8 cellular contexts compared by ENCODE assay signal in the genomic region with DNA sequence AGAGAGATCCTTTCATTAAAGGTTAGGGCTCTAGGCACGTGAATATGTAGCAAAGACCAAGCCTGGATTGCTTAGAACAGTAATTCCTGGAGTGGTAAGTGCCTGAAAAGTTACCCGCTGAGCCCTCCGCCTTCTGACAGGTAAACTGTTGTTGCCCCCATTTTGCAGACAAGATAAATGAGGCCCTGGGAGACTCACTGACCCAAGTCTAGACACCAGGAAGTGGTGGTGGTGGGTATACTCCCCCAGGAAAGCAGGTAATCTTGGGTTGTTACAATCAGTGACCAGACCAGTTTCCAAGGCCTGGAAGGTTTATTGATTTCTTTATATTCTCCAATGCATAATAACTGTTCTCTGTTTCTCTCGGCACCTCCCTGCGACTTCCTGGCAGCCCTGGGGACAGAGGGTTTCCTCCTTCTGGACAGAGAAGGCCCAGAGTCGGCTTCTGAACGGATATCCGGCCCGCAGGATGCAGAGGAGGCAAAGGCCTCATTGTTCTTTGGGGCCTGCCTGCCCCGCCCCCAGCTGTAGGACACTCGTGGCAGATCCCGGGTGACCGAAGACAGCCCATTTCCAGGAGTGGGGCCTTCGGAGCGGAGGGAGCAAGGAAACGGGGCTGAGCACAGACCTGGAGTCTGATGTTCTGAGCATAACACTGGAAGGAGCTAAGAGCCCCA. TPM values are rescaled to one million over a fixed set of nuclear protein-coding genes. Genes with fewer than 3 reads are reported as not detected.
DNase-seq lines count a peak whose midpoint lies in the region; ATAC-seq and TF ChIP-seq lines count a peak whose summit lies in the region.

No MANE protein-coding gene starts in this region.

- intact Hi-C loops in Panc1 (cut with micrococcal nuclease; ENCODE audit: unreplicated experiment): loop anchor here (2.0 to 5.0 kb wide), 3 partner anchors 46 to 211 kb away; no protein-coding TSS in a partner anchor
- intact Hi-C loops in heart right ventricle (cut with DNase I): loop anchor here in 9 of 10 donors (1.0 to 10.0 kb wide), 11 partner anchors 46 to 239 kb away; no protein-coding TSS in a partner anchor
- intact Hi-C loops in posterior vena cava (cut with DNase I): loop anchor here in 1 of 2 donors (5.0 kb wide), 1 partner anchor 46 kb away; no protein-coding TSS in a partner anchor

- CTCF ChIA-PET in HEK293 (lab: Yijun Ruan, JAX): interaction anchor here (0.6 to 6.0 kb wide), 30 partner anchors 7 to 395 kb away, joined by 3 to 45 read pairs (median 4); no protein-coding TSS in a partner anchor
- CTCF ChIA-PET in Panc1 (lab: Charles Lee): interaction anchor here (0.6 to 1.4 kb wide), 9 partner anchors 36 to 284 kb away, joined by 3 to 20 read pairs (median 3); no protein-coding TSS in a partner anchor

- in situ Hi-C loops in G401 (cut with HindIII; ENCODE audit: low sequenced_read_pairs) (no loop called here), Panc1 (cut with HindIII; ENCODE audit: low pct_unique_long_range_greater_than_20kb, low sequenced_read_pairs) (no loop called here)

- H3K27ac Mint-ChIP-seq in activated naive CD4-positive, alpha-beta T cell treated with anti-CD3 and anti-CD28 coated beads, Interleukin-2, amount 50 U/mL, for 72 hours: peak overlapping the region; percentile 81 to 97

- no peaks in the 10 kb centered on the region for H3K27me3 ChIP-seq in Panc1 (ENCODE audit: control insufficient read depth, insufficient read depth, low read length)
- no peaks in the 10 kb centered on the region for H3K27me3 ChIP-seq in heart right ventricle

- TF ChIP-seq CTCF in HEK293 (tag by site-specific recombination; IDR thresholded peaks at IDR 0.05): no peak
- TF ChIP-seq CTCF in Panc1 (IDR thresholded peaks at IDR 0.05): no peak
- TF ChIP-seq CTCF in heart right ventricle (IDR thresholded peaks at IDR 0.05): no peak

- peaks cover 5% of the 10 kb centered on the region in 2 donors for H3K36me3 Mint-ChIP-seq in activated naive CD4-positive, alpha-beta T cell treated with anti-CD3 and anti-CD28 coated beads, Interleukin-2, amount 50 U/mL, for 72 hours

- H3K9me3 ChIP-seq in HEK293 (ENCODE audit: control insufficient read depth, insufficient read depth, low read depth, low read length): no peaks in the 10 kb centered on the region
- H3K9me3 ChIP-seq in Panc1 (ENCODE audit: control insufficient read depth, insufficient read depth, low read depth, low read length): no peaks in the 10 kb centered on the region
- H3K9me3 ChIP-seq in heart right ventricle: no peaks in the 10 kb centered on the region

- DNase-seq in G401 (ENCODE audit: low spot score) (peak; percentile 43), Panc1 (ENCODE audit: low read depth, low spot score) (no peak), heart right ventricle (peak; percentile 80 to 86), posterior vena cava (ENCODE audit: low spot score) (peak; percentile 90), mesenteric fat pad (ENCODE audit: low spot score) (no peak), AG08396 (ENCODE audit: low spot score) (no peak)
- peak in 1 of 2 donors; percentile 47 for DNase-seq in activated naive CD4-positive, alpha-beta T cell treated with anti-CD3 and anti-CD28 coated beads, Interleukin-2, amount 50 U/mL, for 72 hours (ENCODE audit: low spot score in 2 of 2)

- WGBS in heart right ventricle, 2 donors: 32 to 38% methylated on average over 16 of the region's 16 CpGs

- POLR2A ChIA-PET in HEK293 (lab: Yijun Ruan, JAX) (interaction anchor here (1.2 kb wide), 1 partner anchor 76 kb away, joined by 4 read pairs; no protein-coding TSS in a partner anchor), Panc1 (lab: Charles Lee) (no interaction called here)

- H3K36me3 ChIP-seq in HEK293 (ENCODE audit: control insufficient read depth in 2 of 2, insufficient read depth in 1 of 2, low read length in 2 of 2) (no peaks in the 10 kb centered on the region), Panc1 (ENCODE audit: control insufficient read depth, insufficient read depth, low read length) (no peaks in the 10 kb centered on the region), heart right ventricle (no peaks in the 10 kb centered on the region)

- H3K4me1 ChIP-seq in HEK293 (ENCODE audit: control insufficient read depth, insufficient read depth, low read length): peaks cover 19% of the 10 kb centered on the region
- H3K4me1 ChIP-seq in Panc1 (ENCODE audit: control insufficient read depth, insufficient read depth, low read length): peaks cover 29% of the 10 kb centered on the region
- H3K4me1 ChIP-seq in heart right ventricle: peaks cover 3 to 53% (median 40%) of the 10 kb centered on the region in 9 donors

- no peak overlapping the region for H3K27ac ChIP-seq in HEK293 (ENCODE audit: extremely low read depth, low read depth, low read length)
- peak overlapping the region; percentile 90 for H3K27ac ChIP-seq in Panc1 (ENCODE audit: low read length)
- H3K27ac ChIP-seq in heart right ventricle: peak overlapping the region; percentile 91 to 100 (median 98)

- H3K4me3 ChIP-seq in HEK293 (ENCODE audit: low read depth, low read length): no peak overlapping the region
- H3K4me3 ChIP-seq in Panc1 (ENCODE audit: low read depth in 2 of 2, low read length in 2 of 2): peak overlapping the region; percentile 52 to 80
- H3K4me3 ChIP-seq in heart right ventricle: peak overlapping the region in 9 of 10 donors; percentile 72 to 99 (median 96)

- H3K9me3 Mint-ChIP-seq in activated naive CD4-positive, alpha-beta T cell treated with anti-CD3 and anti-CD28 coated beads, Interleukin-2, amount 50 U/mL, for 72 hours: no peaks in the 10 kb centered on the region

- TSS peak; percentile 95 for BruUV-seq in Panc1 (replicated peaks; lab: Mats Ljungman, UMichigan)

- peak; percentile 24 for ATAC-seq in Panc1
- ATAC-seq in activated naive CD4-positive, alpha-beta T cell treated with anti-CD3 and anti-CD28 coated beads, Interleukin-2, amount 50 U/mL, for 72 hours: no peak
- peak; percentile 8 to 70 (median 51) for ATAC-seq in heart right ventricle

TF ChIP-seq in HEK293, 187 proteins besides CTCF, POLR2A, EP300 and RAD21:
- TF ChIP-seq ZNF335 (tag by site-specific recombination; conservative IDR thresholded peaks at IDR 0.05): peak; percentile 83
- TF ChIP-seq REPIN1 (tag by site-specific recombination; IDR thresholded peaks at IDR 0.05; ENCODE audit: low read depth): no peak

RNA-seq across cellular contexts. Expression of a gene that starts 1.3 kb away (rescaled TPM):
- 5.0 and 5.8 TPM in 2 replicates for total RNA-seq in G401 (2014; rRNA removed; shearing (Covaris generic))
- total RNA-seq in Panc1 (2021; ENCODE audit: unreplicated experiment) (29.0 TPM), heart right ventricle (10 to 100 TPM; 11.8 to 80.5 (median 32.5) TPM), posterior vena cava (10 to 100 TPM; 40.0 to 57.5 TPM), mesenteric fat pad (20.2 TPM)
- polyA plus RNA-seq in Panc1 (2012; ENCODE audit: insufficient read length): 23.6 TPM
- total RNA-seq in activated naive CD4-positive, alpha-beta T cell treated with anti-CD3 and anti-CD28 coated beads, Interleukin-2, amount 50 U/mL, for 72 hours: 10 to 100 TPM; 21.2 to 34.5 TPM
- 10 to 100 TPM; 19.4 to 20.2 TPM for polyA plus RNA-seq in heart right ventricle

RNA-seq across cellular contexts. Expression of a gene that starts 27.5 kb away (rescaled TPM):
- 402 and 417 TPM in 2 replicates for total RNA-seq in G401 (2014; rRNA removed; shearing (Covaris generic))
- 235 TPM for total RNA-seq in Panc1 (2021; ENCODE audit: unreplicated experiment)
- 145 TPM for polyA plus RNA-seq in Panc1 (2012; ENCODE audit: insufficient read length)
- 100 to 1,000 TPM; 222 to 246 TPM for total RNA-seq in activated naive CD4-positive, alpha-beta T cell treated with anti-CD3 and anti-CD28 coated beads, Interleukin-2, amount 50 U/mL, for 72 hours
- 100 to 1,000 TPM; 217 to 323 (median 286) TPM for total RNA-seq in heart right ventricle
- polyA plus RNA-seq in heart right ventricle: 100 to 1,000 TPM in 1 of 2 donors, 10 to 100 TPM in 1; 75.4 to 185 TPM
- total RNA-seq in posterior vena cava: 100 to 1,000 TPM in 1 of 2 donors, 10 to 100 TPM in 1; 95.8 to 106 TPM
- 141 TPM for total RNA-seq in mesenteric fat pad

RNA-seq across cellular contexts. Expression of a gene that starts 40.5 kb away (rescaled TPM):
- total RNA-seq in G401 (2014; rRNA removed; shearing (Covaris generic)): 33.3 and 49.4 TPM in 2 replicates
- total RNA-seq in Panc1 (2021; ENCODE audit: unreplicated experiment) (67.0 TPM), heart right ventricle (10 to 100 TPM; 32.3 to 53.1 (median 43.3) TPM), posterior vena cava (10 to 100 TPM; 10.8 to 13.5 TPM), mesenteric fat pad (18.5 TPM)
- 56.5 TPM for polyA plus RNA-seq in Panc1 (2012; ENCODE audit: insufficient read length)
- total RNA-seq in activated naive CD4-positive, alpha-beta T cell treated with anti-CD3 and anti-CD28 coated beads, Interleukin-2, amount 50 U/mL, for 72 hours: 10 to 100 TPM; 36.4 to 40.2 TPM
- 10 to 100 TPM; 65.6 to 95.2 TPM for polyA plus RNA-seq in heart right ventricle

Comparison
In these comparisons a context has a peak if more than half of its experiments do, and no peak if none do; other contexts are left out.
1. DNase-seq: peak in G401 (single experiment), heart right ventricle (2 of 2) and posterior vena cava (single experiment); none in Panc1 (single experiment), mesenteric fat pad (single experiment) and AG08396 (single experiment).
2. ATAC-seq: peak in Panc1 (single experiment) and heart right ventricle (8 of 8); none in activated naive CD4-positive, alpha-beta T cell treated with anti-CD3 and anti-CD28 coated beads, Interleukin-2, amount 50 U/mL, for 72 hours (0 of 2).